In the genomic region with DNA sequence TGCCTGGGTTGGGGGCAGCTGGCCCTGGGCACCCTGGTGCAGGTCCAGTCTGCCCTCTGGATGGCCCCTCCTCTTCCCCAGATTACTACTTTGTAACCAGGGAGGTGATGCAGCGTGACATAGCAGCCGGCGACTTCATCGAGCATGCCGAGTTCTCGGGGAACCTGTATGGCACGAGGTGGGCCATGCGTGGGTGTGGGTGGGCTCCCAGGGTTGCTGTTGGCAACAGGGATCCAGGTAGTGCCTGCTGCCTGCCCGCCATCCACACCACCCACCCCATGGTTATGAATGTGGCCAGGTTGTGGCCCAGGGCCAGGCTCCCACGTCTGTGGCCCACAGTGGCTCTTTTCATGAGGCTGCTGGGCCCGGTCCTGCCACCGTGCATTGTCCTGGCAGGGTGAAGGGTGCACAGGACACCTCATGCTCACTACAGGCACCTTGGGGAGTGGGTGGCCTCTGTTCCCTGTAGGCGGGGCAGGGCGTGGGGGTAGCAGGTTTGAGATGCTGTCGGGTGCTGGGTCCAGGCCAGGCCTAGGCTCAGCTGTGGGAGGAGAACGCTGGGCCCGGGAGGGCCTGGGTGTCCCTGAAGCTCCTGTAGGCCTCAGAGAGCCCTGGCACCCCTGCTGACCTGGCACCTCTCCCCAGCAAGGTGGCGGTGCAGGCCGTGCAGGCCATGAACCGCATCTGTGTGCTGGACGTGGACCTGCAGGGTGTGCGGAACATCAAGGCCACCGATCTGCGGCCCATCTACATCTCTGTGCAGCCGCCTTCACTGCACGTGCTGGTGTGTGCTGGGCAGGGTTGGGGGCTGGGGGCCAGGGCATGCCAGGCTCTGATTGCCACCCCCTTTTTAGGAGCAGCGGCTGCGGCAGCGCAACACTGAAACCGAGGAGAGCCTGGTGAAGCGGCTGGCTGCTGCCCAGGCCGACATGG, we compare ENCODE assay signal across 1 cellular context.
A peak's percentile ranks its signal among the peaks of the same experiment; 100 is the strongest.
TF ChIP-seq lines count a peak whose summit lies in the region.

No MANE protein-coding gene starts in this region.

TF ChIP-seq in HEK293, 187 proteins besides CTCF, POLR2A, EP300 and RAD21 (continued from another document):
- TF ChIP-seq, protein P1, sequence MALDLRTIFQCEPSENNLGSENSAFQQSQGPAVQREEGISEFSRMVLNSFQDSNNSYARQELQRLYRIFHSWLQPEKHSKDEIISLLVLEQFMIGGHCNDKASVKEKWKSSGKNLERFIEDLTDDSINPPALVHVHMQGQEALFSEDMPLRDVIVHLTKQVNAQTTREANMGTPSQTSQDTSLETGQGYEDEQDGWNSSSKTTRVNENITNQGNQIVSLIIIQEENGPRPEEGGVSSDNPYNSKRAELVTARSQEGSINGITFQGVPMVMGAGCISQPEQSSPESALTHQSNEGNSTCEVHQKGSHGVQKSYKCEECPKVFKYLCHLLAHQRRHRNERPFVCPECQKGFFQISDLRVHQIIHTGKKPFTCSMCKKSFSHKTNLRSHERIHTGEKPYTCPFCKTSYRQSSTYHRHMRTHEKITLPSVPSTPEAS (tag by site-specific recombination; IDR thresholded peaks at IDR 0.05): no peak
- TF ChIP-seq IKZF3 (tag by site-specific recombination; IDR thresholded peaks at IDR 0.05) (no peak), ZNF24 (tag by site-specific recombination; IDR thresholded peaks at IDR 0.05) (no peak), ZSCAN16 (tag by site-specific recombination; IDR thresholded peaks at IDR 0.05) (no peak), ZNF132 (tag by site-specific recombination; IDR thresholded peaks at IDR 0.05; ENCODE audit: borderline replicate concordance) (no peak), YY2 (tag by site-specific recombination; IDR thresholded peaks at IDR 0.05) (no peak), ZNF76 (tag by site-specific recombination; IDR thresholded peaks at IDR 0.05; ENCODE audit: borderline replicate concordance, low read depth) (no peak), MEIS1 (CRISPR knock-in tag; IDR thresholded peaks at IDR 0.05; ENCODE audit: borderline replicate concordance) (no peak), ZNF324 (tag by site-specific recombination; IDR thresholded peaks at IDR 0.05) (no peak), ZXDB (tag by site-specific recombination; IDR thresholded peaks at IDR 0.05) (no peak), KLF1 (tag by site-specific recombination; IDR thresholded peaks at IDR 0.05) (peak; percentile 60), MZF1 (tag by site-specific recombination; IDR thresholded peaks at IDR 0.05; ENCODE audit: borderline replicate concordance) (no peak), ZNF514 (tag by site-specific recombination; IDR thresholded peaks at IDR 0.05) (no peak), ZNF341 (tag by site-specific recombination; IDR thresholded peaks at IDR 0.05; ENCODE audit: low read depth) (no peak), ZNF248 (tag by site-specific recombination; IDR thresholded peaks at IDR 0.05) (no peak), SCRT2 (tag by site-specific recombination; IDR thresholded peaks at IDR 0.05) (no peak), ZNF785 (tag by site-specific recombination; IDR thresholded peaks at IDR 0.05) (no peak), ZNF544 (tag by site-specific recombination; IDR thresholded peaks at IDR 0.05) (no peak), ZNF600 (tag by site-specific recombination; IDR thresholded peaks at IDR 0.05) (peak; percentile 54), ZNF302 (tag by site-specific recombination; IDR thresholded peaks at IDR 0.05; ENCODE audit: low read depth) (no peak), ZNF629 (tag by site-specific recombination; IDR thresholded peaks at IDR 0.05) (no peak), ZNF112 (tag by site-specific recombination; IDR thresholded peaks at IDR 0.05) (no peak), ZNF184 (tag by site-specific recombination; IDR thresholded peaks at IDR 0.05) (no peak), ZNF623 (tag by site-specific recombination; IDR thresholded peaks at IDR 0.05) (no peak), ZNF777 (tag by site-specific recombination; IDR thresholded peaks at IDR 0.05; ENCODE audit: borderline replicate concordance) (no peak)
- TF ChIP-seq, protein P2, sequence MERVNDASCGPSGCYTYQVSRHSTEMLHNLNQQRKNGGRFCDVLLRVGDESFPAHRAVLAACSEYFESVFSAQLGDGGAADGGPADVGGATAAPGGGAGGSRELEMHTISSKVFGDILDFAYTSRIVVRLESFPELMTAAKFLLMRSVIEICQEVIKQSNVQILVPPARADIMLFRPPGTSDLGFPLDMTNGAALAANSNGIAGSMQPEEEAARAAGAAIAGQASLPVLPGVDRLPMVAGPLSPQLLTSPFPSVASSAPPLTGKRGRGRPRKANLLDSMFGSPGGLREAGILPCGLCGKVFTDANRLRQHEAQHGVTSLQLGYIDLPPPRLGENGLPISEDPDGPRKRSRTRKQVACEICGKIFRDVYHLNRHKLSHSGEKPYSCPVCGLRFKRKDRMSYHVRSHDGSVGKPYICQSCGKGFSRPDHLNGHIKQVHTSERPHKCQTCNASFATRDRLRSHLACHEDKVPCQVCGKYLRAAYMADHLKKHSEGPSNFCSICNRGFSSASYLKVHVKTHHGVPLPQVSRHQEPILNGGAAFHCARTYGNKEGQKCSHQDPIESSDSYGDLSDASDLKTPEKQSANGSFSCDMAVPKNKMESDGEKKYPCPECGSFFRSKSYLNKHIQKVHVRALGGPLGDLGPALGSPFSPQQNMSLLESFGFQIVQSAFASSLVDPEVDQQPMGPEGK (tag by site-specific recombination; IDR thresholded peaks at IDR 0.05): no peak
- TF ChIP-seq, protein P3, sequence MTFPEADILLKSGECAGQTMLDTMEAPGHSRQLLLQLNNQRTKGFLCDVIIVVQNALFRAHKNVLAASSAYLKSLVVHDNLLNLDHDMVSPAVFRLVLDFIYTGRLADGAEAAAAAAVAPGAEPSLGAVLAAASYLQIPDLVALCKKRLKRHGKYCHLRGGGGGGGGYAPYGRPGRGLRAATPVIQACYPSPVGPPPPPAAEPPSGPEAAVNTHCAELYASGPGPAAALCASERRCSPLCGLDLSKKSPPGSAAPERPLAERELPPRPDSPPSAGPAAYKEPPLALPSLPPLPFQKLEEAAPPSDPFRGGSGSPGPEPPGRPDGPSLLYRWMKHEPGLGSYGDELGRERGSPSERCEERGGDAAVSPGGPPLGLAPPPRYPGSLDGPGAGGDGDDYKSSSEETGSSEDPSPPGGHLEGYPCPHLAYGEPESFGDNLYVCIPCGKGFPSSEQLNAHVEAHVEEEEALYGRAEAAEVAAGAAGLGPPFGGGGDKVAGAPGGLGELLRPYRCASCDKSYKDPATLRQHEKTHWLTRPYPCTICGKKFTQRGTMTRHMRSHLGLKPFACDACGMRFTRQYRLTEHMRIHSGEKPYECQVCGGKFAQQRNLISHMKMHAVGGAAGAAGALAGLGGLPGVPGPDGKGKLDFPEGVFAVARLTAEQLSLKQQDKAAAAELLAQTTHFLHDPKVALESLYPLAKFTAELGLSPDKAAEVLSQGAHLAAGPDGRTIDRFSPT (tag by site-specific recombination; IDR thresholded peaks at IDR 0.05): no peak
- TF ChIP-seq, protein P4, sequence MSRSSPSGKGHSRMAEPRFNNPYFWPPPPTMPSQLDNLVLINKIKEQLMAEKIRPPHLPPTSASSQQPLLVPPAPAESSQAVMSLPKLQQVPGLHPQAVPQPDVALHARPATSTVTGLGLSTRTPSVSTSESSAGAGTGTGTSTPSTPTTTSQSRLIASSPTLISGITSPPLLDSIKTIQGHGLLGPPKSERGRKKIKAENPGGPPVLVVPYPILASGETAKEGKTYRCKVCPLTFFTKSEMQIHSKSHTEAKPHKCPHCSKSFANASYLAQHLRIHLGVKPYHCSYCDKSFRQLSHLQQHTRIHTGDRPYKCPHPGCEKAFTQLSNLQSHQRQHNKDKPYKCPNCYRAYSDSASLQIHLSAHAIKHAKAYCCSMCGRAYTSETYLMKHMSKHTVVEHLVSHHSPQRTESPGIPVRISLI (tag by site-specific recombination; IDR thresholded peaks at IDR 0.05): no peak
- TF ChIP-seq, protein P5, sequence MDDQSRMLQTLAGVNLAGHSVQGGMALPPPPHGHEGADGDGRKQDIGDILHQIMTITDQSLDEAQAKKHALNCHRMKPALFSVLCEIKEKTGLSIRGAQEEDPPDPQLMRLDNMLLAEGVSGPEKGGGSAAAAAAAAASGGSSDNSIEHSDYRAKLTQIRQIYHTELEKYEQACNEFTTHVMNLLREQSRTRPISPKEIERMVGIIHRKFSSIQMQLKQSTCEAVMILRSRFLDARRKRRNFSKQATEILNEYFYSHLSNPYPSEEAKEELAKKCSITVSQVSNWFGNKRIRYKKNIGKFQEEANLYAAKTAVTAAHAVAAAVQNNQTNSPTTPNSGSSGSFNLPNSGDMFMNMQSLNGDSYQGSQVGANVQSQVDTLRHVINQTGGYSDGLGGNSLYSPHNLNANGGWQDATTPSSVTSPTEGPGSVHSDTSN (CRISPR knock-in tag; IDR thresholded peaks at IDR 0.05): no peak
- TF ChIP-seq, protein P6, sequence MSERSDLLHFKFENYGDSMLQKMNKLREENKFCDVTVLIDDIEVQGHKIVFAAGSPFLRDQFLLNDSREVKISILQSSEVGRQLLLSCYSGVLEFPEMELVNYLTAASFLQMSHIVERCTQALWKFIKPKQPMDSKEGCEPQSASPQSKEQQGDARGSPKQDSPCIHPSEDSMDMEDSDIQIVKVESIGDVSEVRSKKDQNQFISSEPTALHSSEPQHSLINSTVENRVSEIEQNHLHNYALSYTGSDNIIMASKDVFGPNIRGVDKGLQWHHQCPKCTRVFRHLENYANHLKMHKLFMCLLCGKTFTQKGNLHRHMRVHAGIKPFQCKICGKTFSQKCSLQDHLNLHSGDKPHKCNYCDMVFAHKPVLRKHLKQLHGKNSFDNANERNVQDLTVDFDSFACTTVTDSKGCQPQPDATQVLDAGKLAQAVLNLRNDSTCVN (tag by site-specific recombination; optimal IDR thresholded peaks at IDR 0.05): peak; percentile 13
- TF ChIP-seq, protein P7, sequence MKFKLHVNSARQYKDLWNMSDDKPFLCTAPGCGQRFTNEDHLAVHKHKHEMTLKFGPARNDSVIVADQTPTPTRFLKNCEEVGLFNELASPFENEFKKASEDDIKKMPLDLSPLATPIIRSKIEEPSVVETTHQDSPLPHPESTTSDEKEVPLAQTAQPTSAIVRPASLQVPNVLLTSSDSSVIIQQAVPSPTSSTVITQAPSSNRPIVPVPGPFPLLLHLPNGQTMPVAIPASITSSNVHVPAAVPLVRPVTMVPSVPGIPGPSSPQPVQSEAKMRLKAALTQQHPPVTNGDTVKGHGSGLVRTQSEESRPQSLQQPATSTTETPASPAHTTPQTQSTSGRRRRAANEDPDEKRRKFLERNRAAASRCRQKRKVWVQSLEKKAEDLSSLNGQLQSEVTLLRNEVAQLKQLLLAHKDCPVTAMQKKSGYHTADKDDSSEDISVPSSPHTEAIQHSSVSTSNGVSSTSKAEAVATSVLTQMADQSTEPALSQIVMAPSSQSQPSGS (tag by site-specific recombination; IDR thresholded peaks at IDR 0.05; ENCODE audit: low read depth): no peak
